ENCODE assay signal across 9 cellular contexts in genomic region chr5:100901851-100902341, GRCh38. TPM values are rescaled to one million over a fixed set of nuclear protein-coding genes. Genes with fewer than 3 reads are reported as not detected.
DNase-seq lines count a peak whose midpoint lies in the region; ATAC-seq and TF ChIP-seq lines count a peak whose summit lies in the region.
"Had no signal": no experiment of that assay in that cellular context is flagged by ENCODE, and none has a peak within 500 bp of the region (broad histone marks: within the 10 kb centered on the region; RNA-seq: fewer than 3 reads in every experiment).

No MANE protein-coding gene starts in this region.

- H3K9me2 ChIP-seq in PC-3 (replicated peaks; ENCODE audit: low read length): no peaks in the 10 kb centered on the region

- no peaks in the 10 kb centered on the region for H4K20me1 ChIP-seq in PC-3 (ENCODE audit: low read length)

- CTCF ChIA-PET in PC-3 (lab: Charles Lee): no interaction called here
- CTCF ChIA-PET in activated naive CD4-positive, alpha-beta T cell treated with anti-CD3 and anti-CD28 coated beads for 36 hours (lab: Charles Lee): interaction anchor here (0.6 to 4.2 kb wide), 11 partner anchors 8 to 311 kb away, joined by 3 to 33 read pairs (median 5); no protein-coding TSS in a partner anchor

- H3K36me3 ChIP-seq in PC-3 (ENCODE audit: low read depth, low read length) (no peaks in the 10 kb centered on the region), heart left ventricle (no peaks in the 10 kb centered on the region)

- H3K27me3 Mint-ChIP-seq in activated naive CD4-positive, alpha-beta T cell treated with anti-CD3 and anti-CD28 coated beads for 36 hours (ENCODE audit: low read depth): no peaks in the 10 kb centered on the region

- WGBS in heart left ventricle, 4 donors: 5 to 11% (median 7%) methylated on average over 9 of the region's 9 CpGs

- BruUV-seq in PC-3 (replicated peaks; lab: Mats Ljungman, UMichigan): no TSS peak

- no peak for ATAC-seq in PC-3
- ATAC-seq in heart left ventricle: peak; percentile 46 to 77 (median 64)

- no peaks in the 10 kb centered on the region for H3K9me3 Mint-ChIP-seq in activated naive CD4-positive, alpha-beta T cell treated with anti-CD3 and anti-CD28 coated beads for 36 hours

- peaks cover 35% of the 10 kb centered on the region for H3K4me1 Mint-ChIP-seq in activated naive CD4-positive, alpha-beta T cell treated with anti-CD3 and anti-CD28 coated beads for 36 hours (ENCODE audit: low read depth)

- H3K79me2 ChIP-seq in PC-3 (ENCODE audit: low read length): no peaks in the 10 kb centered on the region

- H3F3A ChIP-seq in PC-3 (ENCODE audit: low read length, unreplicated experiment): no peaks in the 10 kb centered on the region

- peaks cover 26% of the 10 kb centered on the region for H3K4me1 ChIP-seq in PC-3 (ENCODE audit: insufficient read depth, low read length)
- H3K4me1 ChIP-seq in heart left ventricle: peaks cover 0 to 49% (median 3%) of the 10 kb centered on the region in 12 donors

- peaks cover 19% of the 10 kb centered on the region; the same call in 1 of the 2 replicates for H3K27me3 ChIP-seq in PC-3 (ENCODE audit: low read length)
- H3K27me3 ChIP-seq in heart left ventricle: peaks cover 0 to 5% (median 0%) of the 10 kb centered on the region in 9 donors

- H3K27ac Mint-ChIP-seq in activated naive CD4-positive, alpha-beta T cell treated with anti-CD3 and anti-CD28 coated beads for 36 hours: peak overlapping the region; percentile 99

- POLR2A ChIA-PET in PC-3 (lab: Charles Lee; ENCODE audit: unreplicated experiment): interaction anchor here (0.6 kb wide), 1 partner anchor 18 kb away, joined by 3 read pairs; no protein-coding TSS in a partner anchor

- intact Hi-C loops in PC-3 (cut with micrococcal nuclease): loop anchor here (1.0 to 10.0 kb wide), 4 partner anchors 12 to 265 kb away; no protein-coding TSS in a partner anchor
- intact Hi-C loops in activated naive CD4-positive, alpha-beta T cell treated with anti-CD3 and anti-CD28 coated beads for 36 hours (cut with micrococcal nuclease): loop anchor here (1.0 to 10.0 kb wide), 8 partner anchors 63 to 1875 kb away; partner anchors contain the start of gene FAM174A
- intact Hi-C loops in heart left ventricle (cut with DNase I): loop anchor here in 6 of 10 donors (5.0 to 10.0 kb wide), 12 partner anchors 50 to 420 kb away; partner anchors contain the start of gene FAM174A (in 2 of the 6)

- no peak overlapping the region for H3K9ac ChIP-seq in PC-3 (ENCODE audit: low read length)

- peaks cover 7% of the 10 kb centered on the region for H3K36me3 Mint-ChIP-seq in activated naive CD4-positive, alpha-beta T cell treated with anti-CD3 and anti-CD28 coated beads for 36 hours (ENCODE audit: low read depth)

- H3K9me3 ChIP-seq in PC-3 (ENCODE audit: low read length) (no peaks in the 10 kb centered on the region), heart left ventricle (no peaks in the 10 kb centered on the region)

- peak overlapping the region; percentile 72 for H3K4me3 ChIP-seq in PC-3 (ENCODE audit: low read length)
- peak overlapping the region; percentile 40 to 81 (median 66) for H3K4me3 ChIP-seq in heart left ventricle

- H3K4me3 Mint-ChIP-seq in activated naive CD4-positive, alpha-beta T cell treated with anti-CD3 and anti-CD28 coated beads for 36 hours: peak overlapping the region; percentile 95

- no peak overlapping the region for H3K27ac ChIP-seq in PC-3 (ENCODE audit: low read length)
- peak overlapping the region; percentile 72 to 97 (median 84) for H3K27ac ChIP-seq in heart left ventricle

- H3K4me2 ChIP-seq in PC-3 (ENCODE audit: low read length): peak overlapping the region; percentile 86

- H2AFZ ChIP-seq in PC-3 (ENCODE audit: low read length): peak overlapping the region; percentile 89

- TF ChIP-seq CTCF in PC-3 (conservative IDR thresholded peaks at IDR 0.05; ENCODE audit: low read depth, low read length) (no peak), heart left ventricle (IDR thresholded peaks at IDR 0.05) (no peak)

- peak in 1 of 2 donors; percentile 8 for TF ChIP-seq POLR2A in heart left ventricle (IDR thresholded peaks at IDR 0.05)

- peak; percentile 30 for DNase-seq in NCI-H2196 treated with DMSO at 0.1 percent for 48 hours (lab: John Stamatoyannopoulos, UW; ENCODE audit: unreplicated experiment)
- no peak for DNase-seq in NCI-H2196 (lab: John Stamatoyannopoulos, UW; ENCODE audit: unreplicated experiment)
- peak; percentile 46 for DNase-seq in PC-3
- DNase-seq in activated naive CD4-positive, alpha-beta T cell treated with anti-CD3 and anti-CD28 coated beads for 36 hours: peak; percentile 79
- DNase-seq in heart left ventricle: peak in 4 of 5 donors; percentile 49 to 60 (median 58)
- peak; percentile 58 for DNase-seq in putamen (ENCODE audit: low spot score)
- no peak for DNase-seq in NCI-H187 (lab: John Stamatoyannopoulos, UW)
- no peak for DNase-seq in cerebellum (ENCODE audit: low spot score)

RNA-seq across cellular contexts. Expression of gene ST8SIA4, which starts 1.2 kb away (rescaled TPM):
- total RNA-seq in PC-3 (2014; rRNA removed): 0.63 and 0.91 TPM in 2 replicates
- 10 to 100 TPM; 11.2 to 16.2 TPM for total RNA-seq in activated naive CD4-positive, alpha-beta T cell treated with anti-CD3 and anti-CD28 coated beads for 36 hours
- 10 to 100 TPM in 1 of 9 donors, 1 to 10 TPM in 8; 1.6 to 17.7 (median 4.5) TPM for total RNA-seq in heart left ventricle
- polyA plus RNA-seq in heart left ventricle: 1 to 10 TPM in 1 of 2 donors, under 1 TPM in 1; 0.87 to 1.1 TPM
- 36.2 TPM for total RNA-seq in cerebellum
- polyA plus RNA-seq: BJ had no signal

Comparison
In these comparisons a context has a peak if more than half of its experiments do, and no peak if none do; other contexts are left out.
1. DNase-seq: peak in NCI-H2196 treated with DMSO at 0.1 percent for 48 hours (single experiment), PC-3 (single experiment), activated naive CD4-positive, alpha-beta T cell treated with anti-CD3 and anti-CD28 coated beads for 36 hours (single experiment), heart left ventricle (4 of 5) and putamen (single experiment); none in NCI-H2196 (single experiment), NCI-H187 (0 of 2) and cerebellum (single experiment).